In the genomic region with DNA sequence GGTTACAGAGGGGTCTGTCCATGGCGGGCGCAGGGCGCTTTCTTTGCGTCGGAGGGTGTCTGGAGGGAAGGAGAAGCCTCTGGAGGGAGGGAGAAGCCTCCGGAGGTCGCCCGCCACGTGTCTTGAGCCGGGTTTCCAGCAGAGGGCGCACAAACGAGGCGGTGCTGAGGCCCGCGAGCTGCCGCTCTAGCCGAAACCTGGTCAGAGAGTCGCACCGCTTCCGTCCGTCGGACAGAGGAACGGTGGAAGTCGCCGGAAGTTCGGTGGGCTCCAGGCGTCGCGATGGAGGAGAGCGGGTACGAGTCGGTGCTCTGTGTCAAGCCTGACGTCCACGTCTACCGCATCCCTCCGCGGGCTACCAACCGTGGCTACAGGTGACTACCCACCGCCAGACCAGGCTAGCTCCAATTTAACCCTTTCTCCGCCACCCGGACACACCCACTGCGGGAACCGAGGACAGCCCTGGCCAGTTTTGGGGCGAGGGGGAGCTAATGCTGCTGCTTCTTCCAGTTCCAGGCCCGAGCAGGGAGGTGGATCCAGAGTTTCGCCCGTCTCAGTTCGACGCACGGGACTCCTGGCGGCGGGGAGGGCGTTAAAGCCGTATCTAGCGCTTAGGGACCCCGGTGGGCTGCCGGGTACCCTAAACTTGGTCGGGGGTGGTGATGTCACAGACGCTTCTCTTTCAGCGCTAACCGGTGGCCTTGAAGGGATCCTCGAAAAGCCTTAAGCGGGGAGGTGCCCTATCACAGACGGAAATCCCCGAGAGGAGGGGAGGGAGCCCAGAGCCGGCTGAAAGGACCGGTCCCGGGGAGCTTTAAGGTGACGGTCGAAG, we compare ENCODE assay signal across 8 cellular contexts. TPM values are rescaled to one million over a fixed set of nuclear protein-coding genes. Genes with fewer than 3 reads are reported as not detected.
DNase-seq lines count a peak whose midpoint lies in the region; ATAC-seq and TF ChIP-seq lines count a peak whose summit lies in the region.

Gene NECAP2, plus strand, starts transcription at position 245 of the 832 bp plus-strand sequence. Its CDS starts 38 bp downstream, at position 283.

- H3K9me3 Mint-ChIP-seq in chondrocyte (ENCODE audit: low read depth): no peaks in the 10 kb centered on the region

- peak; percentile 76 for ATAC-seq in HG03439 (IDR thresholded peaks at IDR 0.05; ENCODE audit: unreplicated experiment)

- H3K36me3 ChIP-seq in kidney epithelial cell (ENCODE audit: control insufficient read depth, insufficient read depth, low read length): peaks cover 3% of the 10 kb centered on the region

- peaks cover 25% of the 10 kb centered on the region for H3K4me1 Mint-ChIP-seq in chondrocyte (ENCODE audit: low read depth)

- H3K27me3 Mint-ChIP-seq in chondrocyte (ENCODE audit: low read depth): no peaks in the 10 kb centered on the region

- peak within 1 kb of the TSS; percentile 97 for H3K4me3 ChIP-seq in kidney epithelial cell (ENCODE audit: low read depth, low read length)

- H3K27me3 ChIP-seq in kidney epithelial cell (ENCODE audit: control insufficient read depth, insufficient read depth, low read length): no peaks in the 10 kb centered on the region

- peak; percentile 94 for TF ChIP-seq CTCF in chondrocyte (IDR thresholded peaks at IDR 0.05)
- TF ChIP-seq CTCF in kidney epithelial cell (IDR thresholded peaks at IDR 0.05; ENCODE audit: insufficient read depth, low read length, poor library complexity, severe bottlenecking): peak; percentile 95

- H3K27ac Mint-ChIP-seq in chondrocyte (ENCODE audit: unreplicated experiment): peak within 1 kb of the TSS; percentile 90

- peaks cover 4% of the 10 kb centered on the region for H3K36me3 Mint-ChIP-seq in chondrocyte (ENCODE audit: low read depth)

- peak; percentile 97 for TF ChIP-seq POLR2A in GM19099 (IDR thresholded peaks at IDR 0.05; ENCODE audit: extremely low read depth, insufficient read length, low read depth)

- DNase-seq in AML-193 (lab: John Stamatoyannopoulos, UW) (peak; percentile 88 to 91), NCI-H510A treated with DMSO at 0.1 percent for 48 hours (lab: John Stamatoyannopoulos, UW) (peak; percentile 99), chondrocyte (ENCODE audit: low spot score) (peak; percentile 97), kidney epithelial cell (ENCODE audit: low read depth) (peak; percentile 67)
- DNase-seq in activated CD4-positive, alpha-beta T cell treated with anti-CD3 and anti-CD28 coated beads for 24 hours (ENCODE audit: low read depth in 2 of 2): peak; percentile 94 to 97
- peak; percentile 97 for DNase-seq in stimulated activated CD4-positive, alpha-beta T cell treated with anti-CD3 and anti-CD28 coated beads, Interleukin-15, amount 100 ng/mL, for 24 hours

- peak within 1 kb of the TSS; percentile 91 for H3K4me3 Mint-ChIP-seq in chondrocyte (ENCODE audit: unreplicated experiment)

RNA-seq across cellular contexts. Expression of gene NECAP2, which starts in this region (rescaled TPM):
- total RNA-seq in chondrocyte (49.1 to 53.4 TPM (median 51.7 TPM) in 3 replicates), kidney epithelial cell (135 and 145 TPM in 2 replicates)

Comparison
In these comparisons a context has a peak if more than half of its experiments do, and no peak if none do; other contexts are left out.
1. Peak in every context shown above with its lines: DNase-seq, ATAC-seq and H3K4me3 ChIP-seq.